ENCODE assay signal across 19 cellular contexts in genomic region chr11:115415939-115416338, GRCh38.
"Had no signal": no experiment of that assay in that cellular context is flagged by ENCODE, and none has a peak within 500 bp of the region (broad histone marks: within the 10 kb centered on the region; RNA-seq: fewer than 3 reads in every experiment).

No MANE protein-coding gene starts in this region.

- H3K27ac ChIP-seq: RWPE1 had no signal

- ATAC-seq: HepG2, Panc1, PC-3 had no signal

- DNase-seq: IMR-90; Karpas-422; KG1; MG63; NCI-H1092 treated with DMSO at 0.1 percent for 48 hours; NCI-H1436; NCI-H187; NCI-H2029; NCI-H2081 treated with DMSO at 0.1 percent for 48 hours; NCI-H2227 treated with DMSO at 0.1 percent for 48 hours; NCI-H510A; NCI-H524 treated with DMSO at 0.1 percent for 48 hours; NCI-H82; NK-92 treated with Interleukin-12 subunit alpha and Interleukin-12 subunit beta, amount 100 ng/mL, for 24 hours; PC-3; SHP77 had no signal

- H3K4me3 ChIP-seq: MG63 had no signal

- H3K27me3 ChIP-seq: MG63 had no signal

- H3K9me3 ChIP-seq: MG63 had no signal

- H3K36me3 ChIP-seq: MG63 had no signal
